8 cellular contexts compared by ENCODE assay signal in the genomic region with DNA sequence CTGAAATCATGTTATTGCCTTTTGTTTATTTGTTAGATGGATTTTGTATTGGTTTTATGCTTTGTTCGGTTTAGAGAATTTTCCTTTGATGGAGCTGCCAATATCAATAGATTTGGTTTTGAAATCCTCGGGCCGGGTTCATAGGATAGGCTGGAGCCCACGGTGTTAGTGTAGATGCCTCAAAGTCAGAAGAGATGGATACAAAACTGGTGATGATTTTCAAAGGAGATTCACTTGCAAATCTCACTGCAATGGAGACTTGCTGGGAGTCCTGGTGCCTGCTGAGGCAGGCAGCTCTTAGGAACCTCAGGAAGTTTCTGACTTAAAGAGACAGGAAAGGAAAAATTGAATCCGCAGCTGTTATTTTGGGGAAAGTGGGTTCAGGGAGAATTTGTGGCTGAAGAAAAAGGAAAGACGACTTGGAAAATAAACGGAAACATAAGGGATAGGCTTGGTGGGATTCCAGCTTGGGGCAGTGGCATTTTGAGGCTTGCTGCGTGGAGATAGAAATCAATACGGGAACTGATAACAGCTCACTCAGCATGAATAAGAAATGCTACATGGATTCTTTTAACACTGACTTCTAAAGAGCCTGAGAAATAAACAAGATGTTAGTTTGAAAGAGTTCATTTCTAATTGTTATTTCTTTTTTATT.
DNase-seq lines count a peak whose midpoint lies in the region; ATAC-seq lines count a peak whose summit lies in the region.

No MANE protein-coding gene starts in this region.

- H3K27ac Mint-ChIP-seq in T-cell: no peak overlapping the region

- no peaks in the 10 kb centered on the region for H3K36me3 Mint-ChIP-seq in T-cell

- DNase-seq in EH (ENCODE audit: low read depth) (peak; percentile 28), T-cell (no peak), left cardiac atrium (no peak), renal cortical epithelial cell (ENCODE audit: low read depth) (peak; percentile 35), RKO (ENCODE audit: low spot score) (no peak), SKM-1 treated with dmso at 0.1 percent for 144 hours (lab: John Stamatoyannopoulos, UW; ENCODE audit: unreplicated experiment) (no peak)

- ATAC-seq in T-cell (replicated peaks in 1 of 4) (no peak), left cardiac atrium (peak; percentile 38 to 42), GM21390 (IDR thresholded peaks at IDR 0.05; ENCODE audit: unreplicated experiment) (no peak), HG02798 (IDR thresholded peaks at IDR 0.05; ENCODE audit: poor library complexity, unreplicated experiment) (no peak)

- CTCF ChIA-PET in T-cell (lab: Charles Lee): interaction anchor here in 1 of 2 donors (0.7 kb wide), 1 partner anchor 12 kb away, joined by 3 read pairs; no protein-coding TSS in a partner anchor

- POLR2A ChIA-PET in T-cell (lab: Charles Lee): interaction anchor here in 1 of 2 donors (0.6 kb wide), 1 partner anchor 21 kb away, joined by 3 read pairs; no protein-coding TSS in a partner anchor

- peak overlapping the region; percentile 82 to 89 (median 84) for H3K4me3 Mint-ChIP-seq in T-cell

- H3K4me1 Mint-ChIP-seq in T-cell: peaks cover 24 to 30% (median 28%) of the 10 kb centered on the region in 3 donors

- intact Hi-C loops in left cardiac atrium (cut with DNase I): no loop called here

- peaks cover 33 to 40% of the 10 kb centered on the region in 2 donors for H3K27me3 Mint-ChIP-seq in T-cell

- no peaks in the 10 kb centered on the region for H3K9me3 Mint-ChIP-seq in T-cell

Comparison
In these comparisons a context has a peak if more than half of its experiments do, and no peak if none do; other contexts are left out.
1. DNase-seq: peak in EH (single experiment) and renal cortical epithelial cell (single experiment); none in T-cell (0 of 34), left cardiac atrium (single experiment), RKO (single experiment) and SKM-1 treated with dmso at 0.1 percent for 144 hours (single experiment).
2. ATAC-seq: peak in left cardiac atrium (2 of 2); none in T-cell (0 of 4), GM21390 (single experiment) and HG02798 (single experiment).